ENCODE assay signal across 15 cellular contexts in genomic region chr12:16037533-16037932, GRCh38.
"Had no signal": no experiment of that assay in that cellular context is flagged by ENCODE, and none has a peak within 500 bp of the region (broad histone marks: within the 10 kb centered on the region; RNA-seq: fewer than 3 reads in every experiment).

No MANE protein-coding gene starts in this region.

- H3K27me3 ChIP-seq: body of pancreas, ovary had no signal

- FAIRE-seq: urothelium cell line had no signal

- H3K4me1 Mint-ChIP-seq: central memory CD8-positive, alpha-beta T cell had no signal

- H3K27ac Mint-ChIP-seq: activated T-helper 2 cell treated with anti-CD3 and anti-CD28 coated beads, Interferon-gamma antibody, Interleukin-2, Interleukin-4, amounts not matched to agents 10 μg/mL and 5 μg/mL and 100 μg/mL, durations not matched to agents 14 hours and 24 hours and 36 hours; dendritic cell treated with granulocyte-macrophage colony-stimulating factor and Interleukin-4, amounts not matched to agents 40 ng/mL and 50 ng/mL, for 4 days; effector memory CD8-positive, alpha-beta T cell; stimulated activated naive CD8-positive, alpha-beta T cell treated with anti-CD3 and anti-CD28 coated beads, Interleukin-15, Interleukin-2, amounts not matched to agents 100 ng/mL and 50 ng/mL, for 24 hours had no signal

- H3K27ac ChIP-seq: body of pancreas, ovary had no signal

- DNase-seq: activated CD4-positive, alpha-beta T cell treated with anti-CD3 and anti-CD28 coated beads, Interleukin-2, amount 50 U/mL, for 1 hour; activated naive CD4-positive, alpha-beta T cell treated with anti-CD3 and anti-CD28 coated beads, Interleukin-2, amount 50 U/mL, for 16 hours; amniotic stem cell; body of pancreas; effector memory CD8-positive, alpha-beta T cell; erythroblast; hippocampal formation; ovary; stimulated activated CD4-positive, alpha-beta T cell treated with anti-CD3 and anti-CD28 coated beads, Interleukin-2, amount 100 ng/mL, for 48 hours had no signal

- H3K4me3 Mint-ChIP-seq: central memory CD8-positive, alpha-beta T cell; dendritic cell treated with granulocyte-macrophage colony-stimulating factor and Interleukin-4, amounts not matched to agents 40 ng/mL and 50 ng/mL, for 4 days; effector memory CD8-positive, alpha-beta T cell; neural crest cell; stimulated activated naive CD8-positive, alpha-beta T cell treated with anti-CD3 and anti-CD28 coated beads, Interleukin-15, Interleukin-2, amounts not matched to agents 100 ng/mL and 50 ng/mL, for 24 hours had no signal

- H3K36me3 ChIP-seq: ovary had no signal

- H3K4me3 ChIP-seq: body of pancreas, ovary had no signal

- ATAC-seq: body of pancreas; effector memory CD8-positive, alpha-beta T cell had no signal

- H3K4me1 ChIP-seq: body of pancreas had no signal

- H3K27me3 Mint-ChIP-seq: central memory CD8-positive, alpha-beta T cell; dendritic cell treated with granulocyte-macrophage colony-stimulating factor and Interleukin-4, amounts not matched to agents 40 ng/mL and 50 ng/mL, for 4 days; effector memory CD8-positive, alpha-beta T cell; stimulated activated naive CD8-positive, alpha-beta T cell treated with anti-CD3 and anti-CD28 coated beads, Interleukin-15, Interleukin-2, amounts not matched to agents 100 ng/mL and 50 ng/mL, for 24 hours had no signal

- H3K9me3 Mint-ChIP-seq: activated T-helper 2 cell treated with anti-CD3 and anti-CD28 coated beads, Interferon-gamma antibody, Interleukin-2, Interleukin-4, amounts not matched to agents 10 μg/mL and 5 μg/mL and 100 μg/mL, durations not matched to agents 14 hours and 24 hours and 36 hours; dendritic cell treated with granulocyte-macrophage colony-stimulating factor and Interleukin-4, amounts not matched to agents 40 ng/mL and 50 ng/mL, for 4 days; effector memory CD8-positive, alpha-beta T cell had no signal

- H3K9me3 ChIP-seq: body of pancreas, ovary had no signal
